Comparison of ENCODE assay signal across 23 cellular contexts in genomic region chr6:8820313-8820712, GRCh38.
A peak's percentile ranks its signal among the peaks of the same experiment; 100 is the strongest.
DNase-seq lines count a peak whose midpoint lies in the region; ATAC-seq, FAIRE-seq and TF ChIP-seq lines count a peak whose summit lies in the region.
"Had no signal": no experiment of that assay in that cellular context is flagged by ENCODE, and none has a peak within 500 bp of the region (broad histone marks: within the 10 kb centered on the region; RNA-seq: fewer than 3 reads in every experiment).

No MANE protein-coding gene starts in this region.

- no peaks in the 10 kb centered on the region for H4K20me1 ChIP-seq in HCT116 (ENCODE audit: insufficient read depth)
- no peaks in the 10 kb centered on the region for H4K20me1 ChIP-seq in K562 (replicated peaks; ENCODE audit: control insufficient read depth, insufficient read depth, low read length)
- no peaks in the 10 kb centered on the region for H4K20me1 ChIP-seq in smooth muscle cell (ENCODE audit: low read depth)
- H4K20me1 ChIP-seq: BLaER1 treated with 17β-estradiol and CSF1 and Interleukin-3, amounts not matched to agents 10 nM and 100 nM had no signal

- no peaks in the 10 kb centered on the region for H3K36me3 Mint-ChIP-seq in activated T-cell treated with anti-CD3 and anti-CD28 coated beads, Interleukin-2, amount 50 U/mL, for 4 hours (ENCODE audit: insufficient read depth)
- H3K36me3 Mint-ChIP-seq: CD8-positive, alpha-beta T cell had no signal

- H3K9me3 Mint-ChIP-seq in activated T-cell treated with anti-CD3 and anti-CD28 coated beads, Interleukin-2, amount 50 U/mL, for 4 hours = peaks cover 3% of the 10 kb centered on the region
- H3K9me3 Mint-ChIP-seq: CD8-positive, alpha-beta T cell had no signal

- H3K27ac ChIP-seq in A549 = no peak overlapping the region
- no peak overlapping the region for H3K27ac ChIP-seq in HCT116 (ENCODE audit: low read depth, low read length)
- H3K27ac ChIP-seq in K562 (ENCODE audit: extremely low read depth, low read depth, low read length) = no peak overlapping the region
- peak overlapping the region; percentile 58 for H3K27ac ChIP-seq in smooth muscle cell (ENCODE audit: low read depth)
- no peak overlapping the region for H3K27ac ChIP-seq in caudate nucleus (ENCODE audit: low read depth, low read length)
- H3K27ac ChIP-seq: BLaER1 treated with 17β-estradiol and CSF1 and Interleukin-3, amounts not matched to agents 10 nM and 100 nM; C4-2B had no signal

- DNase-seq in A549 (ENCODE audit: low read depth in 1 of 2, low spot score in 1 of 2) = no peak
- no peak for DNase-seq in HCT116 (ENCODE audit: low read depth, low spot score)
- no peak for DNase-seq in K562 (ENCODE audit: extremely low read depth in 1 of 4, low spot score in 3 of 4)
- DNase-seq in smooth muscle cell (lab: John Stamatoyannopoulos, UW; ENCODE audit: unreplicated experiment) = no peak
- no peak for DNase-seq in activated T-cell treated with anti-CD3 and anti-CD28 coated beads, Interleukin-2, amount 50 U/mL, for 4 hours
- DNase-seq in NCI-H2227 (lab: John Stamatoyannopoulos, UW; ENCODE audit: unreplicated experiment) = no peak
- DNase-seq in caudate nucleus (lab: John Stamatoyannopoulos, UW) = no peak
- DNase-seq: 8988T; AML-193; Caco-2; Calu3; CD4-positive, alpha-beta T cell; CD8-positive, alpha-beta T cell; DMS79 treated with DMSO at 0.1 percent for 48 hours; GF-D8 had no signal

- TF ChIP-seq POLR2A in A549 (IDR thresholded peaks at IDR 0.05; ENCODE audit: low read length) = no peak
- TF ChIP-seq POLR2A in HCT116 (IDR thresholded peaks at IDR 0.05; ENCODE audit: borderline replicate concordance, extremely low read depth, insufficient read depth, insufficient read length) = no peak
- TF ChIP-seq POLR2A in K562 (conservative IDR thresholded peaks at IDR 0.05) = no peak

- intact Hi-C loops in HCT116 (cut with micrococcal nuclease) (no loop called here), K562 (cut with micrococcal nuclease) (no loop called here)

- peaks cover 3% of the 10 kb centered on the region; the same call in 1 of the 2 replicates for H3K9me2 ChIP-seq in HCT116 (ENCODE audit: insufficient read depth)

- H3K4me3 ChIP-seq in A549 (no peak overlapping the region), HCT116 (replicated peaks in 1 of 2; ENCODE audit: low read depth in 1 of 2, low read length in 2 of 2) (no peak overlapping the region), K562 (no peak overlapping the region), smooth muscle cell (no peak overlapping the region)
- H3K4me3 ChIP-seq: BLaER1 treated with 17β-estradiol and CSF1 and Interleukin-3, amounts not matched to agents 10 nM and 100 nM had no signal

- peaks cover 8% of the 10 kb centered on the region for H3F3A ChIP-seq in smooth muscle cell (ENCODE audit: low read depth)

- FAIRE-seq in A549 (lab: Jason Lieb, UNC) (no peak), K562 (lab: Jason Lieb, UNC) (no peak)
- FAIRE-seq: A204.1, D721Med, G401.6, GM12891, GM19239 had no signal

- TF ChIP-seq CTCF in A549 (IDR thresholded peaks at IDR 0.05) (no peak), HCT116 (IDR thresholded peaks at IDR 0.05 in 2 of 3, conservative IDR thresholded peaks at IDR 0.05 in 1 of 3; ENCODE audit: borderline replicate concordance in 1 of 3, insufficient read depth in 1 of 3, low read depth in 2 of 3, low read length in 2 of 3) (no peak), K562 (IDR thresholded peaks at IDR 0.05 in 2 of 3, conservative IDR thresholded peaks at IDR 0.05 in 1 of 3; ENCODE audit: insufficient read depth in 2 of 3, low read depth in 1 of 3, low read length in 3 of 3) (no peak), smooth muscle cell (IDR thresholded peaks at IDR 0.05; ENCODE audit: borderline replicate concordance, insufficient read depth, poor library complexity, severe bottlenecking) (no peak)

- peaks cover 1% of the 10 kb centered on the region for H3K27me3 Mint-ChIP-seq in activated T-cell treated with anti-CD3 and anti-CD28 coated beads, Interleukin-2, amount 50 U/mL, for 4 hours (ENCODE audit: low read depth)
- H3K27me3 Mint-ChIP-seq: B cell; CD4-positive, alpha-beta T cell had no signal

- H3K9me3 ChIP-seq in A549 = no peaks in the 10 kb centered on the region
- no peaks in the 10 kb centered on the region for H3K9me3 ChIP-seq in HCT116 (ENCODE audit: control insufficient read depth in 1 of 2, insufficient read depth in 1 of 2, low read depth in 1 of 2, low read length in 2 of 2)
- no peaks in the 10 kb centered on the region for H3K9me3 ChIP-seq in K562 (replicated peaks; ENCODE audit: control insufficient read depth, insufficient read depth, low read depth, low read length)
- H3K9me3 ChIP-seq in smooth muscle cell (replicated peaks; ENCODE audit: low read depth) = no peaks in the 10 kb centered on the region
- H3K9me3 ChIP-seq: Caco-2 had no signal

- no peak for TF ChIP-seq EP300 in A549 (IDR thresholded peaks at IDR 0.05)
- TF ChIP-seq EP300 in K562 (IDR thresholded peaks at IDR 0.05; ENCODE audit: low read length) = no peak

- in situ Hi-C loops in K562 (cut with MboI) = no loop called here

- H3K9ac ChIP-seq in HCT116 (ENCODE audit: low read length) (no peak overlapping the region), K562 (ENCODE audit: insufficient read depth in 1 of 2, low read depth in 2 of 2, low read length in 2 of 2) (no peak overlapping the region), smooth muscle cell (ENCODE audit: low read depth) (no peak overlapping the region)
- H3K9ac ChIP-seq: BLaER1 treated with 17β-estradiol and CSF1 and Interleukin-3, amounts not matched to agents 10 nM and 100 nM had no signal

- H3K79me2 ChIP-seq in HCT116 (ENCODE audit: insufficient read depth, low read length) (no peaks in the 10 kb centered on the region), K562 (ENCODE audit: control insufficient read depth, insufficient read depth, low read length) (no peaks in the 10 kb centered on the region), smooth muscle cell (ENCODE audit: low read depth) (no peaks in the 10 kb centered on the region)

- POLR2A ChIA-PET in A549 (lab: Yijun Ruan, JAX) = no interaction called here
- POLR2A ChIA-PET in HCT116 (lab: Charles Lee) = no interaction called here
- POLR2A ChIA-PET in K562 (lab: Yijun Ruan, JAX) = no interaction called here

- BruUV-seq in HCT116 (replicated peaks; lab: Mats Ljungman, UMichigan) (no TSS peak), K562 (replicated peaks; lab: Mats Ljungman, UMichigan) (no TSS peak)

- H3K9me1 ChIP-seq in K562 (ENCODE audit: control insufficient read depth, insufficient read depth, low read length) = no peaks in the 10 kb centered on the region

- H3K36me3 ChIP-seq in HCT116 (ENCODE audit: control insufficient read depth in 1 of 2, insufficient read depth in 2 of 2, low read length in 2 of 2) (no peaks in the 10 kb centered on the region), K562 (ENCODE audit: control insufficient read depth, insufficient read depth, low read length) (no peaks in the 10 kb centered on the region), smooth muscle cell (ENCODE audit: low read depth) (no peaks in the 10 kb centered on the region)
- H3K36me3 ChIP-seq: BLaER1 treated with 17β-estradiol and CSF1 and Interleukin-3, amounts not matched to agents 10 nM and 100 nM had no signal

- H3K4me1 ChIP-seq in A549 = no peaks in the 10 kb centered on the region
- peaks cover 0 to 3% of the 10 kb centered on the region in 2 experiments; a peak in 1 of 4 replicates for H3K4me1 ChIP-seq in HCT116 (ENCODE audit: control insufficient read depth in 1 of 2, insufficient read depth in 2 of 2, low read length in 2 of 2)
- no peaks in the 10 kb centered on the region for H3K4me1 ChIP-seq in K562 (replicated peaks in 1 of 2; ENCODE audit: control insufficient read depth in 2 of 2, insufficient read depth in 2 of 2, low read length in 2 of 2)
- H3K4me1 ChIP-seq in smooth muscle cell (ENCODE audit: low read depth) = peaks cover 4% of the 10 kb centered on the region
- H3K4me1 ChIP-seq: BLaER1 treated with 17β-estradiol and CSF1 and Interleukin-3, amounts not matched to agents 10 nM and 100 nM had no signal

- no peak for TF ChIP-seq RAD21 in A549 (conservative IDR thresholded peaks at IDR 0.05 in 1 of 2, IDR thresholded peaks at IDR 0.05 in 1 of 2)
- TF ChIP-seq RAD21 in HCT116 (IDR thresholded peaks at IDR 0.05; ENCODE audit: low read depth) = no peak
- no peak for TF ChIP-seq RAD21 in K562 (CRISPR knock-in tag; conservative IDR thresholded peaks at IDR 0.05 in 1 of 2, IDR thresholded peaks at IDR 0.05 in 1 of 2)

- peak overlapping the region; percentile 57 for H2AFZ ChIP-seq in HCT116 (ENCODE audit: low read depth, low read length, poor library complexity, severe bottlenecking)
- H2AFZ ChIP-seq in K562 (ENCODE audit: low read depth, low read length) = no peak overlapping the region
- no peak overlapping the region for H2AFZ ChIP-seq in smooth muscle cell (ENCODE audit: low read depth)

- CTCF ChIA-PET in A549 (lab: Yijun Ruan, JAX) = no interaction called here
- CTCF ChIA-PET in HCT116 (lab: Charles Lee) = no interaction called here
- CTCF ChIA-PET in K562 (lab: Yijun Ruan, JAX; ENCODE audit: low intra/inter-chr PET ratio) = no interaction called here

- H3K27me3 ChIP-seq in HCT116 (ENCODE audit: insufficient read depth, low read length) = no peaks in the 10 kb centered on the region
- no peaks in the 10 kb centered on the region for H3K27me3 ChIP-seq in K562 (ENCODE audit: control insufficient read depth in 2 of 2, insufficient read depth in 2 of 2, low read length in 2 of 2)
- H3K27me3 ChIP-seq in smooth muscle cell (ENCODE audit: low read depth) = no peaks in the 10 kb centered on the region
- H3K27me3 ChIP-seq: BLaER1 treated with 17β-estradiol and CSF1 and Interleukin-3, amounts not matched to agents 10 nM and 100 nM had no signal

- no peaks in the 10 kb centered on the region for H3K4me1 Mint-ChIP-seq in activated T-cell treated with anti-CD3 and anti-CD28 coated beads, Interleukin-2, amount 50 U/mL, for 4 hours (ENCODE audit: low read depth)
- H3K4me1 Mint-ChIP-seq: B cell had no signal

- H3K4me3 Mint-ChIP-seq in activated T-cell treated with anti-CD3 and anti-CD28 coated beads, Interleukin-2, amount 50 U/mL, for 4 hours = no peak overlapping the region
- H3K4me3 Mint-ChIP-seq: B cell; CD4-positive, alpha-beta T cell; CD8-positive, alpha-beta T cell had no signal

- RAD21 ChIA-PET in HCT116 (lab: Charles Lee; ENCODE audit: low non-redundant PET in 1 of 2, low total read pairs in 2 of 2, uncharacterized antibody in 2 of 2, unreplicated experiment in 2 of 2) = no interaction called here

- H3K4me2 ChIP-seq in A549 (no peak overlapping the region), HCT116 (ENCODE audit: low read length) (no peak overlapping the region), K562 (ENCODE audit: insufficient read depth, low read length) (no peak overlapping the region), smooth muscle cell (no peak overlapping the region)
- H3K4me2 ChIP-seq: BLaER1 treated with 17β-estradiol and CSF1 and Interleukin-3, amounts not matched to agents 10 nM and 100 nM had no signal

- ATAC-seq in A549 = no peak
- no peak for ATAC-seq in HCT116
- no peak for ATAC-seq in K562
- ATAC-seq in activated T-cell treated with anti-CD3 and anti-CD28 coated beads, Interleukin-2, amount 50 U/mL, for 4 hours = no peak
- ATAC-seq: CD8-positive, alpha-beta T cell had no signal

TF ChIP-seq in A549, 52 proteins besides CTCF, POLR2A, EP300 and RAD21 (continues in another document):
- TF ChIP-seq CEBPB (IDR thresholded peaks at IDR 0.05) = no peak

TF ChIP-seq in K562, 482 proteins besides CTCF, POLR2A, EP300 and RAD21 (continues in another document):
- TF ChIP-seq ZNF316 (IDR thresholded peaks at IDR 0.05) = peak; percentile 58
- TF ChIP-seq RBFOX2 (IDR thresholded peaks at IDR 0.05; ENCODE audit: low read depth, low read length) = no peak

Comparison
In these comparisons a context has a peak if more than half of its experiments do, and no peak if none do; other contexts are left out.
1. Of the 35 proteins assayed by ChIP-seq in both K562 and A549: peak only in K562: none; only in A549: MAFK; in both: none; in neither: 34.